In the genomic region with DNA sequence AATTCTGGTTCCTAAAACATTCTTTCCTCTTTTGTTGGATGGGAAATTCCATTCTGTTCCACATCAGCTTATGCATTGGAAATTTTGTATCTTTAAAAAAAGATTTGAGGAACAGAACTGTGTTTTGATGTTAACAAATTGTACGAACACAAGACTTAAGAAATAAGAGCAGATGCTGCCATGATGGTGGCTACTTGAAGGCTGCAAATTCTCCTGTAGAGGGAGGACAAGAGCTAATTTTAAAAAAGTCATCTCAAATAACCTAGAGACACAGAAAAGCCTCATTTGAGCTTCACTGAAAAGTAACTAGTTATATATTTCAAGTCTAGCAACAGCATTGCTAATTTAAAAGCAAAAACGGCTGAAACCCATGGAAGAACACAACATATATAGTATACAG, we compare ENCODE assay signal across 9 cellular contexts. TPM values are rescaled to one million over a fixed set of nuclear protein-coding genes. Genes with fewer than 3 reads are reported as not detected.
DNase-seq lines count a peak whose midpoint lies in the region; ATAC-seq and TF ChIP-seq lines count a peak whose summit lies in the region.
"Had no signal": no experiment of that assay in that cellular context is flagged by ENCODE, and none has a peak within 500 bp of the region (broad histone marks: within the 10 kb centered on the region; RNA-seq: fewer than 3 reads in every experiment).

No MANE protein-coding gene starts in this region.

- H3K4me3 ChIP-seq in AG04450 (ENCODE audit: low read depth, low read length) (no peak overlapping the region), GM12864 (ENCODE audit: low read depth, low read length) (no peak overlapping the region)

- H3K27me3 ChIP-seq in AG04450 (ENCODE audit: control insufficient read depth, insufficient read depth, low read length) (no peaks in the 10 kb centered on the region), foreskin keratinocyte (no peaks in the 10 kb centered on the region)

- DNase-seq in AG04450 (ENCODE audit: low read depth, low spot score) (no peak), GM12864 (ENCODE audit: low read depth) (no peak), RWPE1 (ENCODE audit: low spot score) (no peak), foreskin keratinocyte (no peak), caudate nucleus (lab: John Stamatoyannopoulos, UW) (no peak), KG1 (lab: John Stamatoyannopoulos, UW) (no peak)
- no peak for DNase-seq in stimulated activated CD4-positive, alpha-beta T cell treated with anti-CD3 and anti-CD28 coated beads, Interleukin-12 subunit alpha, Interleukin-12 subunit beta, amount 100 ng/mL, for 4 hours
- DNase-seq: NCI-H526 treated with DMSO at 0.1 percent for 48 hours had no signal

- POLR2A ChIA-PET in AG04450 (lab: Yijun Ruan, JAX), result no interaction called here
- POLR2A ChIA-PET in RWPE1 (lab: Yijun Ruan, JAX; ENCODE audit: low non-redundant PET), result no interaction called here

- TF ChIP-seq CTCF in AG04450 (IDR thresholded peaks at IDR 0.05; ENCODE audit: low read depth, low read length), result peak; percentile 51
- TF ChIP-seq CTCF in GM12864 (IDR thresholded peaks at IDR 0.05; ENCODE audit: low read depth, low read length, missing control alignments), result peak; percentile 46
- TF ChIP-seq CTCF in RWPE1 (conservative IDR thresholded peaks at IDR 0.05; ENCODE audit: low read depth), result peak; percentile 36
- TF ChIP-seq CTCF in foreskin keratinocyte (conservative IDR thresholded peaks at IDR 0.05), result peak; percentile 60

- no peak for ATAC-seq in foreskin keratinocyte
- no peak for ATAC-seq in GM21529 (IDR thresholded peaks at IDR 0.05; ENCODE audit: unreplicated experiment)

- H3K4me1 ChIP-seq in foreskin keratinocyte, result peaks cover 8% of the 10 kb centered on the region

- no peaks in the 10 kb centered on the region for H3K9me3 ChIP-seq in AG04450 (ENCODE audit: control insufficient read depth, insufficient read depth, low read length)

- CTCF ChIA-PET in AG04450 (lab: Charles Lee), result interaction anchor here (0.6 to 1.5 kb wide), 14 partner anchors 12 to 928 kb away, joined by 3 to 7 read pairs (median 4); no protein-coding TSS in a partner anchor
- CTCF ChIA-PET in RWPE1 (lab: Yijun Ruan, JAX), result interaction anchor here (0.6 to 0.8 kb wide), 2 partner anchors 19 to 268 kb away, joined by 4 to 5 read pairs; no protein-coding TSS in a partner anchor

- H3K27ac ChIP-seq in AG04450 (ENCODE audit: low read depth, low read length) (no peak overlapping the region), RWPE1 (no peak overlapping the region), foreskin keratinocyte (no peak overlapping the region), caudate nucleus (ENCODE audit: low read depth, low read length) (no peak overlapping the region)

RNA-seq across cellular contexts. Expression of gene NDUFB2, which starts 29.8 kb away (rescaled TPM):
- polyA plus RNA-seq in AG04450 (2011; rRNA removed), result 195 and 218 TPM in 2 replicates
- 35.5 and 42.6 TPM in 2 replicates for polyA minus RNA-seq in AG04450 (2011; rRNA and poly(A)+ RNA removed)
- 217 and 239 TPM in 2 replicates for total RNA-seq in foreskin keratinocyte
- polyA plus RNA-seq in foreskin keratinocyte, result 365 and 389 TPM in 2 replicates

RNA-seq across cellular contexts. Expression of gene ADCK2, which starts 53.6 kb away (rescaled TPM):
- polyA plus RNA-seq in AG04450 (2011; rRNA removed) (7.0 and 8.2 TPM in 2 replicates), foreskin keratinocyte (16.6 and 17.7 TPM in 2 replicates)
- 6.3 and 10.4 TPM in 2 replicates for polyA minus RNA-seq in AG04450 (2011; rRNA and poly(A)+ RNA removed)
- 18.5 and 19.2 TPM in 2 replicates for total RNA-seq in foreskin keratinocyte
